ENCODE assay signal across 22 cellular contexts in genomic region chr17:80531400-80531799, GRCh38. TPM values are rescaled to one million over a fixed set of nuclear protein-coding genes. Genes with fewer than 3 reads are reported as not detected.
DNase-seq lines count a peak whose midpoint lies in the region; ATAC-seq and TF ChIP-seq lines count a peak whose summit lies in the region.
"Had no signal": no experiment of that assay in that cellular context is flagged by ENCODE, and none has a peak within 500 bp of the region (broad histone marks: within the 10 kb centered on the region; RNA-seq: fewer than 3 reads in every experiment).

No MANE protein-coding gene starts in this region.

- H3K4me2 ChIP-seq in DND-41 (ENCODE audit: insufficient read depth, low read length) (no peak overlapping the region), KMS-11 (peak overlapping the region; percentile 5; the same call in 1 of the 2 replicates), SK-N-SH (no peak overlapping the region)

- TF ChIP-seq CTCF in DND-41 (IDR thresholded peaks at IDR 0.05; ENCODE audit: borderline replicate concordance, extremely low read depth, low read length, poor library complexity, severe bottlenecking) (no peak), KMS-11 (conservative IDR thresholded peaks at IDR 0.05; ENCODE audit: low read depth, low read length) (no peak), SK-N-SH (IDR thresholded peaks at IDR 0.05) (no peak), stomach (IDR thresholded peaks at IDR 0.05) (no peak)

- no peak overlapping the region for H3K4me3 Mint-ChIP-seq in stimulated activated naive CD8-positive, alpha-beta T cell treated with anti-CD3 and anti-CD28 coated beads, Interleukin-15, amount 100 ng/mL, for 72 hours
- H3K4me3 Mint-ChIP-seq: CD4-positive, CD25-positive, alpha-beta regulatory T cell had no signal

- no peaks in the 10 kb centered on the region for H4K20me1 ChIP-seq in DND-41 (ENCODE audit: insufficient read depth, low read length)
- no peaks in the 10 kb centered on the region for H4K20me1 ChIP-seq in KMS-11 (ENCODE audit: insufficient read depth)
- no peaks in the 10 kb centered on the region for H4K20me1 ChIP-seq in SK-N-SH (ENCODE audit: insufficient read depth)

- 71% methylated on average over 7 of the region's 7 CpGs for WGBS in SK-N-SH (ENCODE audit: low lambda C conversion rate)
- 66 to 75% (median 72%) methylated on average over 7 of the region's 7 CpGs for WGBS in stomach, 5 donors

- no peak for ATAC-seq in DND-41 (ENCODE audit: insufficient read depth, low read depth)
- no peak for ATAC-seq in stimulated activated naive CD8-positive, alpha-beta T cell treated with anti-CD3 and anti-CD28 coated beads, Interleukin-15, amount 100 ng/mL, for 72 hours

- H3K79me2 ChIP-seq in DND-41 (ENCODE audit: insufficient read depth, low read length) = no peaks in the 10 kb centered on the region
- H3K79me2 ChIP-seq in KMS-11 (ENCODE audit: insufficient read depth, low read depth) = no peaks in the 10 kb centered on the region
- no peaks in the 10 kb centered on the region for H3K79me2 ChIP-seq in SK-N-SH (ENCODE audit: insufficient read depth)

- intact Hi-C loops in stomach (cut with DNase I; ENCODE audit: low total_unique reads) = no loop called here

- peaks cover 6% of the 10 kb centered on the region for H3K27me3 ChIP-seq in DND-41 (ENCODE audit: insufficient read depth, low read length, poor library complexity)
- peaks cover 90% of the 10 kb centered on the region for H3K27me3 ChIP-seq in KMS-11 (ENCODE audit: insufficient read depth, low read depth)
- H3K27me3 ChIP-seq in SK-N-SH (ENCODE audit: insufficient read depth) = no peaks in the 10 kb centered on the region
- H3K27me3 ChIP-seq in stomach = peaks cover 0 to 58% (median 18%) of the 10 kb centered on the region in 3 donors
- H3K27me3 ChIP-seq: BE2C, MG63 had no signal

- H3K27me3 Mint-ChIP-seq in stimulated activated naive CD8-positive, alpha-beta T cell treated with anti-CD3 and anti-CD28 coated beads, Interleukin-15, amount 100 ng/mL, for 72 hours = peaks cover 29% of the 10 kb centered on the region

- no peaks in the 10 kb centered on the region for H3K4me1 Mint-ChIP-seq in stimulated activated naive CD8-positive, alpha-beta T cell treated with anti-CD3 and anti-CD28 coated beads, Interleukin-15, amount 100 ng/mL, for 72 hours
- H3K4me1 Mint-ChIP-seq: CD4-positive, CD25-positive, alpha-beta regulatory T cell had no signal

- TF ChIP-seq POLR2A in stomach (IDR thresholded peaks at IDR 0.05) = no peak

- no peak for TF ChIP-seq RAD21 in SK-N-SH (IDR thresholded peaks at IDR 0.05; ENCODE audit: low read length)

- H2AFZ ChIP-seq in DND-41 (ENCODE audit: low read depth, low read length) (0 out of 2 replicates have a peak overlapping the region, but pooled peaks have one; percentile 7), KMS-11 (ENCODE audit: low read depth) (peak overlapping the region; percentile 57), SK-N-SH (ENCODE audit: low read depth) (peak overlapping the region; percentile 56; the same call in 1 of the 2 replicates)

- H3K9me3 Mint-ChIP-seq in stimulated activated naive CD8-positive, alpha-beta T cell treated with anti-CD3 and anti-CD28 coated beads, Interleukin-15, amount 100 ng/mL, for 72 hours = no peaks in the 10 kb centered on the region
- H3K9me3 Mint-ChIP-seq: CD4-positive, CD25-positive, alpha-beta regulatory T cell had no signal

- CTCF ChIA-PET in SK-N-SH (lab: Yijun Ruan, JAX) = interaction anchor here (1.0 to 1.4 kb wide), 4 partner anchors 9 to 118 kb away, joined by 3 to 4 read pairs (median 4); no protein-coding TSS in a partner anchor

- H3K9ac ChIP-seq in DND-41 (ENCODE audit: low read depth, low read length) (no peak overlapping the region), KMS-11 (no peak overlapping the region), SK-N-SH (no peak overlapping the region)

- no peak overlapping the region for H3K27ac ChIP-seq in DND-41 (ENCODE audit: low read length)
- no peak overlapping the region for H3K27ac ChIP-seq in KMS-11
- H3K27ac ChIP-seq in SK-N-SH (ENCODE audit: low read depth in 2 of 2, low read length in 1 of 2) = no peak overlapping the region
- no peak overlapping the region for H3K27ac ChIP-seq in stomach
- H3K27ac ChIP-seq: RWPE1 had no signal

- H3K36me3 ChIP-seq in DND-41 (ENCODE audit: insufficient read depth, low read length) (no peaks in the 10 kb centered on the region), KMS-11 (ENCODE audit: insufficient read depth) (no peaks in the 10 kb centered on the region), SK-N-SH (replicated peaks in 1 of 2; ENCODE audit: control insufficient read depth in 1 of 2, insufficient read depth in 2 of 2, low read length in 1 of 2) (no peaks in the 10 kb centered on the region), stomach (no peaks in the 10 kb centered on the region)
- H3K36me3 ChIP-seq: BE2C, HAP-1, MG63 had no signal

- H3K9me3 ChIP-seq in DND-41 (ENCODE audit: insufficient read depth, low read length, severe bottlenecking) (no peaks in the 10 kb centered on the region), SK-N-SH (no peaks in the 10 kb centered on the region), stomach (no peaks in the 10 kb centered on the region)
- H3K9me3 ChIP-seq: BE2C, HAP-1, MG63 had no signal

- H3F3A ChIP-seq in SK-N-SH (replicated peaks; ENCODE audit: insufficient read depth) = no peaks in the 10 kb centered on the region

- H3K4me1 ChIP-seq in DND-41 (ENCODE audit: insufficient read depth, low read length) (no peaks in the 10 kb centered on the region), KMS-11 (ENCODE audit: low read depth, poor library complexity, severe bottlenecking) (no peaks in the 10 kb centered on the region), SK-N-SH (ENCODE audit: control insufficient read depth in 1 of 2, insufficient read depth in 2 of 2, low read depth in 1 of 2, low read length in 1 of 2) (peaks cover 0 to 5% of the 10 kb centered on the region in 2 experiments; a peak in 1 of 4 replicates), stomach (peaks cover 0 to 7% (median 0%) of the 10 kb centered on the region in 4 donors)
- H3K4me1 ChIP-seq: HAP-1 had no signal

- TF ChIP-seq EP300 in SK-N-SH (IDR thresholded peaks at IDR 0.05; ENCODE audit: borderline replicate concordance in 1 of 2, low read depth in 1 of 2, low read length in 1 of 2) = no peak
- no peak for TF ChIP-seq EP300 in stomach (IDR thresholded peaks at IDR 0.05)

- no peaks in the 10 kb centered on the region for H3K9me2 ChIP-seq in SK-N-SH

- H3K27ac Mint-ChIP-seq in stimulated activated naive CD8-positive, alpha-beta T cell treated with anti-CD3 and anti-CD28 coated beads, Interleukin-15, amount 100 ng/mL, for 72 hours = no peak overlapping the region
- H3K27ac Mint-ChIP-seq: CD4-positive, CD25-positive, alpha-beta regulatory T cell had no signal

- DNase-seq in DND-41 (no peak), SK-N-SH (no peak), iris pigment epithelial cell (ENCODE audit: low read depth) (peak; percentile 18), EL (no peak), RKO (ENCODE audit: low spot score) (no peak), stomach (no peak)
- no peak for DNase-seq in stimulated activated naive CD8-positive, alpha-beta T cell treated with anti-CD3 and anti-CD28 coated beads, Interleukin-15, amount 100 ng/mL, for 72 hours
- DNase-seq: BE2C; CD4-positive, CD25-positive, alpha-beta regulatory T cell; COR-L47; DMS 273 treated with DMSO at 0.1 percent for 48 hours; GDM1; MG63; NCI-H1092 treated with DMSO at 0.1 percent for 48 hours; NCI-H146; NCI-H2081; NCI-H446 treated with DMSO at 0.1 percent for 48 hours; NCI-H69; SIG-M5 had no signal

- H3K4me3 ChIP-seq in DND-41 (ENCODE audit: low read depth in 1 of 2, low read length in 2 of 2) = no peak overlapping the region
- H3K4me3 ChIP-seq in KMS-11 (IDR thresholded peaks at IDR 0.05; ENCODE audit: insufficient read depth, low read depth, low read length) = no peak overlapping the region
- H3K4me3 ChIP-seq in SK-N-SH (ENCODE audit: low read depth in 2 of 2, low read length in 1 of 2) = no peak overlapping the region
- no peak overlapping the region for H3K4me3 ChIP-seq in stomach
- H3K4me3 ChIP-seq: HAP-1, MG63 had no signal

- POLR2A ChIA-PET in SK-N-SH (lab: Yijun Ruan, JAX) = no interaction called here

TF ChIP-seq in SK-N-SH, 30 proteins besides CTCF, POLR2A, EP300 and RAD21:
- TF ChIP-seq NFIC (IDR thresholded peaks at IDR 0.05; ENCODE audit: borderline replicate concordance) (no peak), USF1 (IDR thresholded peaks at IDR 0.05; ENCODE audit: borderline replicate concordance, low read depth) (peak; percentile 79)

RNA-seq across cellular contexts. Expression of gene RPTOR, which starts 13.2 kb away (rescaled TPM):
- 9.0 and 14.9 TPM in 2 replicates for polyA plus RNA-seq in SK-N-SH (2012; rRNA removed)
- polyA plus RNA-seq in SK-N-SH (2012; cell fraction: cytosol; rRNA removed) = 6.0 and 9.5 TPM in 2 replicates
- 19.9 and 24.6 TPM in 2 replicates for polyA plus RNA-seq in SK-N-SH (2012; cell fraction: nucleus; rRNA removed)
- 100 to 1,000 TPM in 1 of 5 donors, 10 to 100 TPM in 4; 14.0 to 103 (median 25.5) TPM for total RNA-seq in stomach
- 1 to 10 TPM; 3.8 to 7.3 (median 7.1) TPM for polyA plus RNA-seq in stomach

RNA-seq across cellular contexts. Expression of gene NPTX1, which starts 55.0 kb away (rescaled TPM):
- polyA plus RNA-seq in SK-N-SH (2012; rRNA removed) (0.05 and 0.16 TPM in 2 replicates), stomach (under 1 TPM in 2 of 3 donors, not detected in 1; 0.31 to 0.53 TPM)
- 0.01 and 0.03 TPM in 2 replicates for polyA plus RNA-seq in SK-N-SH (2012; cell fraction: cytosol; rRNA removed)
- polyA plus RNA-seq in SK-N-SH (2012; cell fraction: nucleus; rRNA removed) = 0.05 and 0.38 TPM in 2 replicates
- total RNA-seq in stomach = 1 to 10 TPM in 4 of 5 donors, under 1 TPM in 1; 0.43 to 9.3 (median 5.8) TPM

Comparison
In these comparisons a context has a peak if more than half of its experiments do, and no peak if none do; other contexts are left out.
1. H2AFZ ChIP-seq: peak in every context shown above with its lines; median percentile 57 in KMS-11; 56 in SK-N-SH; 7 in DND-41.